ENCODE assay signal across 8 cellular contexts in genomic region chr16:58684001-58684353, GRCh38. TPM values are rescaled to one million over a fixed set of nuclear protein-coding genes. Genes with fewer than 3 reads are reported as not detected.
DNase-seq lines count a peak whose midpoint lies in the region; ATAC-seq and TF ChIP-seq lines count a peak whose summit lies in the region.

No MANE protein-coding gene starts in this region.

- H4K20me1 ChIP-seq in osteoblast (ENCODE audit: insufficient read depth, low read length): peaks cover 7% of the 10 kb centered on the region

- ATAC-seq in Right ventricle myocardium inferior: peak; percentile 78
- ATAC-seq in T-cell (replicated peaks in 1 of 4): peak in 1 of 4 experiments; percentile 13

- no peaks in the 10 kb centered on the region for H3K9me3 ChIP-seq in osteoblast (ENCODE audit: low read depth, low read length)

- peaks cover 22% of the 10 kb centered on the region for H3K4me1 ChIP-seq in osteoblast (ENCODE audit: insufficient read depth, low read length)

- H3K27ac ChIP-seq in osteoblast (ENCODE audit: low read depth, low read length): peak overlapping the region; percentile 91

- TF ChIP-seq CTCF in fibroblast of pulmonary artery (IDR thresholded peaks at IDR 0.05; ENCODE audit: low read length, missing control alignments) (no peak), osteoblast (IDR thresholded peaks at IDR 0.05; ENCODE audit: extremely low read depth, low read depth, low read length) (no peak)

- peak overlapping the region; percentile 27 to 79 for H3K27ac Mint-ChIP-seq in T-cell

- POLR2A ChIA-PET in T-cell (lab: Charles Lee): no interaction called here

- H3K27me3 Mint-ChIP-seq in T-cell: no peaks in the 10 kb centered on the region

- DNase-seq in Right ventricle myocardium inferior (ENCODE audit: missing footprints) (no peak), cardiac septum (ENCODE audit: low spot score) (no peak), T-cell (no peak), fibroblast of pulmonary artery (ENCODE audit: low read depth) (peak; percentile 22), osteoblast (ENCODE audit: insufficient read length, low spot score, missing footprints) (peak; percentile 75), NOMO-1 treated with dmso at 0.1 percent for 144 hours (lab: John Stamatoyannopoulos, UW; ENCODE audit: unreplicated experiment) (no peak), NCI-H187 treated with DMSO at 0.1 percent for 48 hours (lab: John Stamatoyannopoulos, UW) (no peak), mesenteric fat pad (ENCODE audit: low spot score) (no peak)

- no peaks in the 10 kb centered on the region for H3K27me3 ChIP-seq in osteoblast (ENCODE audit: insufficient read depth, low read length)

- peaks cover 35% of the 10 kb centered on the region for H3K79me2 ChIP-seq in osteoblast (ENCODE audit: insufficient read depth, low read length)

- intact Hi-C loops in Right ventricle myocardium inferior (cut with DNase I) (loop anchor here (5.0 kb wide), 1 partner anchor 48 kb away; the partner anchor contains the start of gene GOT2), cardiac septum (cut with DNase I) (loop anchor here (1.0 kb wide), 1 partner anchor 49 kb away; no protein-coding TSS in a partner anchor)

- no peaks in the 10 kb centered on the region for H3K9me3 Mint-ChIP-seq in T-cell

- H3K36me3 Mint-ChIP-seq in T-cell: peaks cover 7% of the 10 kb centered on the region

- peak overlapping the region; percentile 100 for H2AFZ ChIP-seq in osteoblast (ENCODE audit: low read length)

- CTCF ChIA-PET in T-cell (lab: Charles Lee): no interaction called here

- H3K36me3 ChIP-seq in osteoblast (ENCODE audit: insufficient read depth, low read length): peaks cover 12% of the 10 kb centered on the region

- peak overlapping the region; percentile 89 for H3K4me2 ChIP-seq in osteoblast (ENCODE audit: insufficient read depth, low read length)

- H3K4me3 ChIP-seq in fibroblast of pulmonary artery (replicated peaks; ENCODE audit: low read depth, low read length) (peak overlapping the region; percentile 99), osteoblast (ENCODE audit: insufficient read depth, low read length) (peak overlapping the region; percentile 86)

- peak overlapping the region; percentile 85 to 92 (median 91) for H3K4me3 Mint-ChIP-seq in T-cell

- H3K4me1 Mint-ChIP-seq in T-cell: peaks cover 13 to 21% (median 19%) of the 10 kb centered on the region in 3 donors

RNA-seq across cellular contexts. Expression of gene SLC38A7, which starts 0.6 kb away (rescaled TPM):
- total RNA-seq in Right ventricle myocardium inferior: 32.7 TPM
- total RNA-seq in cardiac septum: 26.9 TPM
- total RNA-seq in T-cell: 10 to 100 TPM in 3 of 5 donors, 1 to 10 TPM in 2; 7.7 to 15.5 (median 13.4) TPM
- 65.1 and 68.4 TPM in 2 replicates for total RNA-seq in osteoblast
- total RNA-seq in mesenteric fat pad: 21.6 TPM

RNA-seq across cellular contexts. Expression of gene GOT2, which starts 50.1 kb away (rescaled TPM):
- total RNA-seq in Right ventricle myocardium inferior: 524 TPM
- total RNA-seq in cardiac septum: 429 TPM
- total RNA-seq in T-cell: 10 to 100 TPM; 29.2 to 43.4 (median 42.0) TPM
- total RNA-seq in osteoblast: 19.2 and 21.4 TPM in 2 replicates
- 22.9 TPM for total RNA-seq in mesenteric fat pad

RNA-seq across cellular contexts. Expression of gene CNOT1, which starts 54.4 kb away (rescaled TPM):
- 70.2 TPM for total RNA-seq in Right ventricle myocardium inferior
- 85.6 TPM for total RNA-seq in cardiac septum
- 100 to 1,000 TPM; 205 to 238 (median 222) TPM for total RNA-seq in T-cell
- 114 and 122 TPM in 2 replicates for total RNA-seq in osteoblast
- total RNA-seq in mesenteric fat pad: 129 TPM

Comparison
In these comparisons a context has a peak if more than half of its experiments do, and no peak if none do; other contexts are left out.
1. DNase-seq: peak in fibroblast of pulmonary artery (single experiment) and osteoblast (single experiment); none in Right ventricle myocardium inferior (single experiment), cardiac septum (single experiment), T-cell (0 of 34), NOMO-1 treated with dmso at 0.1 percent for 144 hours (single experiment), NCI-H187 treated with DMSO at 0.1 percent for 48 hours (single experiment) and mesenteric fat pad (single experiment).